8 cellular contexts compared by ENCODE assay signal in genomic region chr11:126716456-126717083, GRCh38.
DNase-seq lines count a peak whose midpoint lies in the region; TF ChIP-seq lines count a peak whose summit lies in the region.

No MANE protein-coding gene starts in this region.

- H3K4me3 ChIP-seq in Jurkat, Clone E6-1 (ENCODE audit: low read length) = no peak overlapping the region
- H3K4me3 ChIP-seq in fibroblast of mammary gland (ENCODE audit: control insufficient read depth, low read depth, low read length) = no peak overlapping the region

- TF ChIP-seq CTCF in fibroblast of mammary gland (conservative IDR thresholded peaks at IDR 0.05; ENCODE audit: control insufficient read depth, insufficient read depth, low read depth, low read length) = peak; percentile 64

- intact Hi-C loops in activated naive CD4-positive, alpha-beta T cell treated with anti-CD3 and anti-CD28 coated beads for 36 hours (cut with micrococcal nuclease) = loop anchor here (5.0 kb wide), 2 partner anchors 274 to 631 kb away; no protein-coding TSS in a partner anchor

- peak; percentile 53 for DNase-seq in activated naive CD4-positive, alpha-beta T cell treated with anti-CD3 and anti-CD28 coated beads for 36 hours
- DNase-seq in activated naive CD4-positive, alpha-beta T cell treated with anti-CD3 and anti-CD28 coated beads, Interleukin-2, amount 50 U/mL, for 16 hours = no peak
- peak; percentile 29 for DNase-seq in Jurkat, Clone E6-1 (ENCODE audit: low read depth, low spot score)
- peak; percentile 47 for DNase-seq in SW480 (ENCODE audit: low spot score)
- peak; percentile 42 for DNase-seq in fibroblast of mammary gland (ENCODE audit: low read depth)
- DNase-seq in pons (ENCODE audit: low spot score) = peak; percentile 82
- no peak for DNase-seq in SKM-1 (lab: John Stamatoyannopoulos, UW; ENCODE audit: unreplicated experiment)
- DNase-seq in activated gamma-delta T cell treated with Interleukin-2 at 50 U/mL for 16 hours = no peak

- H3K36me3 Mint-ChIP-seq in activated naive CD4-positive, alpha-beta T cell treated with anti-CD3 and anti-CD28 coated beads for 36 hours (ENCODE audit: low read depth) = no peaks in the 10 kb centered on the region

- CTCF ChIA-PET in activated naive CD4-positive, alpha-beta T cell treated with anti-CD3 and anti-CD28 coated beads for 36 hours (lab: Charles Lee) = interaction anchor here (0.6 to 2.1 kb wide), 7 partner anchors 11 to 629 kb away, joined by 3 to 9 read pairs (median 3); no protein-coding TSS in a partner anchor

- H3K27ac Mint-ChIP-seq in activated naive CD4-positive, alpha-beta T cell treated with anti-CD3 and anti-CD28 coated beads for 36 hours = no peak overlapping the region

- peaks cover 28% of the 10 kb centered on the region for H3K27me3 Mint-ChIP-seq in activated naive CD4-positive, alpha-beta T cell treated with anti-CD3 and anti-CD28 coated beads for 36 hours (ENCODE audit: low read depth)

- H3K9me3 Mint-ChIP-seq in activated naive CD4-positive, alpha-beta T cell treated with anti-CD3 and anti-CD28 coated beads for 36 hours = no peaks in the 10 kb centered on the region

- no peaks in the 10 kb centered on the region for H3K4me1 Mint-ChIP-seq in activated naive CD4-positive, alpha-beta T cell treated with anti-CD3 and anti-CD28 coated beads for 36 hours (ENCODE audit: low read depth)

- H3K4me3 Mint-ChIP-seq in activated naive CD4-positive, alpha-beta T cell treated with anti-CD3 and anti-CD28 coated beads for 36 hours = no peak overlapping the region

Comparison
In these comparisons a context has a peak if more than half of its experiments do, and no peak if none do; other contexts are left out.
1. DNase-seq: peak in activated naive CD4-positive, alpha-beta T cell treated with anti-CD3 and anti-CD28 coated beads for 36 hours (single experiment), Jurkat, Clone E6-1 (single experiment), SW480 (single experiment), fibroblast of mammary gland (single experiment) and pons (single experiment); none in activated naive CD4-positive, alpha-beta T cell treated with anti-CD3 and anti-CD28 coated beads, Interleukin-2, amount 50 U/mL, for 16 hours (single experiment), SKM-1 (single experiment) and activated gamma-delta T cell treated with Interleukin-2 at 50 U/mL for 16 hours (single experiment).